In genomic region chr11:11798586-11799438, GRCh38 we compare ENCODE assay signal across 7 cellular contexts. TPM values are rescaled to one million over a fixed set of nuclear protein-coding genes. Genes with fewer than 3 reads are reported as not detected.
DNase-seq lines count a peak whose midpoint lies in the region; ATAC-seq and TF ChIP-seq lines count a peak whose summit lies in the region.

No MANE protein-coding gene starts in this region.

- H3K4me1 ChIP-seq in RWPE2 (ENCODE audit: insufficient read depth, poor library complexity, severe bottlenecking) (no peaks in the 10 kb centered on the region), foreskin keratinocyte (no peaks in the 10 kb centered on the region), upper lobe of right lung (peaks cover 3% of the 10 kb centered on the region)

- H3K27ac ChIP-seq in RWPE2 (ENCODE audit: poor library complexity, severe bottlenecking) (no peak overlapping the region), foreskin keratinocyte (no peak overlapping the region), upper lobe of right lung (no peak overlapping the region)

- no peaks in the 10 kb centered on the region for H3K9me3 Mint-ChIP-seq in activated T-helper 2 cell treated with anti-CD3 and anti-CD28 coated beads, Interferon-gamma antibody, Interleukin-2, Interleukin-4, amounts not matched to agents 10 μg/mL and 5 μg/mL and 100 μg/mL, durations not matched to agents 14 hours and 24 hours and 36 hours

- TF ChIP-seq CTCF in GM12864 (IDR thresholded peaks at IDR 0.05; ENCODE audit: low read depth, low read length, missing control alignments), result peak; percentile 76
- TF ChIP-seq CTCF in RWPE2 (IDR thresholded peaks at IDR 0.05; ENCODE audit: poor library complexity, severe bottlenecking), result peak; percentile 94
- peak; percentile 89 for TF ChIP-seq CTCF in foreskin keratinocyte (conservative IDR thresholded peaks at IDR 0.05)
- peak; percentile 97 for TF ChIP-seq CTCF in upper lobe of right lung (IDR thresholded peaks at IDR 0.05)

- H3K27me3 ChIP-seq in RWPE2 (ENCODE audit: insufficient read depth, poor library complexity, severe bottlenecking) (peaks cover 2% of the 10 kb centered on the region), foreskin keratinocyte (peaks cover 38% of the 10 kb centered on the region), upper lobe of right lung (no peaks in the 10 kb centered on the region)

- no peaks in the 10 kb centered on the region for H3K9me3 ChIP-seq in RWPE2 (ENCODE audit: severe bottlenecking)
- no peaks in the 10 kb centered on the region for H3K9me3 ChIP-seq in upper lobe of right lung

- peaks cover 33% of the 10 kb centered on the region for H3K27me3 Mint-ChIP-seq in activated T-helper 2 cell treated with anti-CD3 and anti-CD28 coated beads, Interferon-gamma antibody, Interleukin-2, Interleukin-4, amounts not matched to agents 10 μg/mL and 5 μg/mL and 100 μg/mL, durations not matched to agents 14 hours and 24 hours and 36 hours (ENCODE audit: low read depth)

- H3K36me3 ChIP-seq in RWPE2 (ENCODE audit: low read depth), result no peaks in the 10 kb centered on the region
- no peaks in the 10 kb centered on the region for H3K36me3 ChIP-seq in upper lobe of right lung

- ATAC-seq in HG03159 (IDR thresholded peaks at IDR 0.05; ENCODE audit: unreplicated experiment) (peak; percentile 78), RWPE2 (ENCODE audit: low read depth) (peak; percentile 91), foreskin keratinocyte (peak; percentile 74), upper lobe of right lung (peak; percentile 97)

- intact Hi-C loops in activated T-helper 2 cell treated with anti-CD3 and anti-CD28 coated beads, Interferon-gamma antibody, Interleukin-2, Interleukin-4, amounts not matched to agents 10 μg/mL and 5 μg/mL and 100 μg/mL, durations not matched to agents 14 hours and 24 hours and 36 hours (cut with micrococcal nuclease), result loop anchor here (2.0 kb wide), 2 partner anchors 42 to 50 kb away; partner anchors contain the start of gene USP47
- intact Hi-C loops in upper lobe of right lung (cut with DNase I), result loop anchor here (10.0 kb wide), 1 partner anchor 476 kb away; no protein-coding TSS in a partner anchor

- no peak overlapping the region for H3K27ac Mint-ChIP-seq in activated T-helper 2 cell treated with anti-CD3 and anti-CD28 coated beads, Interferon-gamma antibody, Interleukin-2, Interleukin-4, amounts not matched to agents 10 μg/mL and 5 μg/mL and 100 μg/mL, durations not matched to agents 14 hours and 24 hours and 36 hours

- DNase-seq in GM12864 (ENCODE audit: low read depth) (no peak), RWPE2 (ENCODE audit: low spot score) (peak; percentile 69), foreskin keratinocyte (peak in 1 of 2 donors; percentile 52), pons (ENCODE audit: low spot score) (peak; percentile 58), upper lobe of right lung (peak; percentile 89)
- peak; percentile 31 for DNase-seq in activated T-helper 2 cell treated with anti-CD3 and anti-CD28 coated beads, Interferon-gamma antibody, Interleukin-2, Interleukin-4, amounts not matched to agents 10 μg/mL and 5 μg/mL and 100 μg/mL, durations not matched to agents 14 hours and 24 hours and 36 hours (ENCODE audit: low spot score)

- H3K4me3 ChIP-seq in GM12864 (ENCODE audit: low read depth, low read length), result no peak overlapping the region
- H3K4me3 ChIP-seq in RWPE2 (ENCODE audit: severe bottlenecking), result no peak overlapping the region
- H3K4me3 ChIP-seq in upper lobe of right lung, result no peak overlapping the region

- no peak overlapping the region for H3K4me3 Mint-ChIP-seq in activated T-helper 2 cell treated with anti-CD3 and anti-CD28 coated beads, Interferon-gamma antibody, Interleukin-2, Interleukin-4, amounts not matched to agents 10 μg/mL and 5 μg/mL and 100 μg/mL, durations not matched to agents 14 hours and 24 hours and 36 hours (ENCODE audit: low read depth)

- no peaks in the 10 kb centered on the region for H3K36me3 Mint-ChIP-seq in activated T-helper 2 cell treated with anti-CD3 and anti-CD28 coated beads, Interferon-gamma antibody, Interleukin-2, Interleukin-4, amounts not matched to agents 10 μg/mL and 5 μg/mL and 100 μg/mL, durations not matched to agents 14 hours and 24 hours and 36 hours (ENCODE audit: low read depth)

- no peaks in the 10 kb centered on the region for H3K4me1 Mint-ChIP-seq in activated T-helper 2 cell treated with anti-CD3 and anti-CD28 coated beads, Interferon-gamma antibody, Interleukin-2, Interleukin-4, amounts not matched to agents 10 μg/mL and 5 μg/mL and 100 μg/mL, durations not matched to agents 14 hours and 24 hours and 36 hours (ENCODE audit: low read depth)

RNA-seq across cellular contexts. Expression of gene USP47, which starts 43.0 kb away (rescaled TPM):
- 52.1 and 55.8 TPM in 2 replicates for total RNA-seq in activated T-helper 2 cell treated with anti-CD3 and anti-CD28 coated beads, Interferon-gamma antibody, Interleukin-2, Interleukin-4, amounts not matched to agents 10 μg/mL and 5 μg/mL and 100 μg/mL, durations not matched to agents 14 hours and 24 hours and 36 hours
- total RNA-seq in foreskin keratinocyte (37.0 and 37.7 TPM in 2 replicates), upper lobe of right lung (48.1 TPM)
- 8.2 and 8.8 TPM in 2 replicates for polyA plus RNA-seq in foreskin keratinocyte
